8 cellular contexts compared by ENCODE assay signal in the genomic region with DNA sequence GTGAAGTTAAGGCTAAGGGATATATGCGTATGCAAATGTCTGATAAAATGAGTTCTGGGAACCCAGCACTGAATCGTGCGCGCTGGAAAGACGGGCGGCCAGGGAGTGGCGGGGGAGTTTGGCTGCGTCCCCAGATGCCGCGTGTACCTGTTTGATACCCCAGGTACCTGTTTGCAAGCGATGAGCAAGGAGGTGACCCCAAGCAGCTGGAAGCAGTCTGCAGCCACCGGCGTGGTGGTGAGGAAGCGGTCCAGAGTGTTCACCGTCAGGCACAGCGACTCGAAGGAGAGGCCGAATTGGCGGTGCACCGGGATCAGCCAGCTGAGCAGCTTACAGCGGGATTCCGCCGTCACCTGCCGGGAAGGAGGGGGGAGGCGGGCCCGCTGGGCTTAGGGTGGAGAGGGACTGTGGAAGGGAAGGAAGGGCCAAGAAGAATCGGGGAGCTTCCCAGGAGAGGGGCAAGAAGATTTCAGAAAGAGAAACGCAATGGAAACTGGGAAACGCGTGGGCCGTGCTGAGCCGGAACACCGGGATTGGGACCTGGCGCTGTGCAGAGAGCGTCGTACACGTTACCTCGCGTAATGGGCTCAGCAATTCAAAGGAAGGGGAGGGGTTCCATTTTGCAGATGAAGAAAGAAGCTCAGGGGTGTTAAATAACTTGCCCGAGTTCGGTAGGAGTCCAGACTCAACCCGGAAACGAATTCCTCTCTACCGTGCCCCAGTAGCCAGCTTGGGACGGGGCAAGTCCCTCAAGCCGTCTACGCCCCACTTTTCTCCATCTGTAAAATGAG. TPM values are rescaled to one million over a fixed set of nuclear protein-coding genes. Genes with fewer than 3 reads are reported as not detected.
DNase-seq lines count a peak whose midpoint lies in the region; ATAC-seq and TF ChIP-seq lines count a peak whose summit lies in the region.

No MANE protein-coding gene starts in this region.

- BruUV-seq in Calu3 (replicated peaks; lab: Mats Ljungman, UMichigan): TSS peak; percentile 76

- peak; percentile 9 for ATAC-seq in aorta (ENCODE audit: low FRiP score)

- TF ChIP-seq CTCF in Calu3 (IDR thresholded peaks at IDR 0.05; ENCODE audit: unreplicated experiment): no peak

- H3K9ac ChIP-seq in mucosa of rectum (ENCODE audit: low read depth in 1 of 2, low read length in 2 of 2): peak overlapping the region in 1 of 2 donors; percentile 46

- H3K4me1 ChIP-seq in HAP-1: peaks cover 18% of the 10 kb centered on the region
- peaks cover 11% of the 10 kb centered on the region for H3K4me1 ChIP-seq in ectodermal cell (ENCODE audit: control insufficient read depth, insufficient read depth, low read length)
- H3K4me1 ChIP-seq in mucosa of rectum (ENCODE audit: control insufficient read depth in 2 of 2, insufficient read depth in 2 of 2, low read length in 2 of 2): peaks cover 30 to 43% of the 10 kb centered on the region in 2 donors
- no peaks in the 10 kb centered on the region for H3K4me1 ChIP-seq in aorta (ENCODE audit: control insufficient read depth in 1 of 2, insufficient read depth in 2 of 2, low read length in 2 of 2)

- H3K9me3 ChIP-seq in HAP-1 (no peaks in the 10 kb centered on the region), ectodermal cell (ENCODE audit: control insufficient read depth, low read length) (no peaks in the 10 kb centered on the region), mucosa of rectum (ENCODE audit: control insufficient read depth in 2 of 2, low read length in 2 of 2) (no peaks in the 10 kb centered on the region), aorta (ENCODE audit: control insufficient read depth, low read length) (no peaks in the 10 kb centered on the region)

- in situ Hi-C loops in HAP-1 (cut with MboI; ENCODE audit: low sequenced_read_pairs): no loop called here

- WGBS in ectodermal cell, 2 experiments: 1% methylated on average over 47 of the region's 47 CpGs
- 1% methylated on average over 47 of the region's 47 CpGs for WGBS in aorta, 2 donors

- H3K27ac ChIP-seq in ectodermal cell (ENCODE audit: insufficient read depth, low read depth, low read length, poor library complexity, severe bottlenecking): no peak overlapping the region
- H3K27ac ChIP-seq in mucosa of rectum (ENCODE audit: low read depth in 2 of 2, low read length in 2 of 2): no peak overlapping the region
- no peak overlapping the region for H3K27ac ChIP-seq in aorta (ENCODE audit: low read depth in 1 of 2, low read length in 2 of 2)

- H3K36me3 ChIP-seq in HAP-1 (replicated peaks) (peaks cover 8% of the 10 kb centered on the region; the same call in 1 of the 2 replicates), ectodermal cell (ENCODE audit: control insufficient read depth, insufficient read depth, low read length) (no peaks in the 10 kb centered on the region), mucosa of rectum (ENCODE audit: control insufficient read depth in 2 of 2, insufficient read depth in 2 of 2, low read length in 2 of 2) (no peaks in the 10 kb centered on the region), aorta (ENCODE audit: control insufficient read depth in 1 of 2, insufficient read depth in 2 of 2, low read length in 1 of 2) (no peaks in the 10 kb centered on the region)

- DNase-seq in Calu3 (peak; percentile 68), HAP-1 (ENCODE audit: low spot score in 2 of 2) (peak; percentile 69 to 73), RPMI7951 (ENCODE audit: low read depth) (peak; percentile 15), aorta (peak; percentile 52 to 75), 8988T (no peak), DMS153 treated with DMSO at 0.1 percent for 48 hours (lab: John Stamatoyannopoulos, UW; ENCODE audit: unreplicated experiment) (no peak)

- intact Hi-C loops in Calu3 (cut with micrococcal nuclease; ENCODE audit: unreplicated experiment): loop anchor here (5.0 kb wide), 3 partner anchors 45 to 75 kb away; a partner anchor contains a TSS
- intact Hi-C loops in aorta (cut with DNase I): no loop called here

- H3K4me1 Mint-ChIP-seq in Calu3 (ENCODE audit: low read depth, unreplicated experiment): peaks cover 18% of the 10 kb centered on the region

- CTCF ChIA-PET in Calu3 (lab: Charles Lee): interaction anchor here (0.5 to 1.9 kb wide), 6 partner anchors 9 to 618 kb away, joined by 3 to 6 read pairs (median 4); no protein-coding TSS in a partner anchor

- H3K4me3 ChIP-seq in HAP-1 (peak overlapping the region; percentile 65), ectodermal cell (ENCODE audit: insufficient read depth, low read depth, low read length) (peak overlapping the region; percentile 52), mucosa of rectum (ENCODE audit: low read length in 2 of 2) (peak overlapping the region; percentile 66 to 78), aorta (ENCODE audit: low read length in 2 of 2) (peak overlapping the region; percentile 23 to 28)

- peaks cover 56% of the 10 kb centered on the region for H3K36me3 Mint-ChIP-seq in Calu3 (ENCODE audit: insufficient read depth, unreplicated experiment)

- H3K27me3 Mint-ChIP-seq in Calu3 (ENCODE audit: unreplicated experiment): no peaks in the 10 kb centered on the region

- H3K4me3 Mint-ChIP-seq in Calu3 (ENCODE audit: low read depth, unreplicated experiment): peak overlapping the region; percentile 93

- H3K27me3 ChIP-seq in HAP-1 (ENCODE audit: low read depth) (no peaks in the 10 kb centered on the region), ectodermal cell (ENCODE audit: control insufficient read depth, insufficient read depth, low read length, poor library complexity, severe bottlenecking) (peaks cover 99% of the 10 kb centered on the region), mucosa of rectum (ENCODE audit: control insufficient read depth in 2 of 2, insufficient read depth in 2 of 2, low read length in 2 of 2) (peaks cover 48 to 64% of the 10 kb centered on the region in 2 donors), aorta (ENCODE audit: control insufficient read depth in 1 of 2, insufficient read depth in 2 of 2, low read length in 1 of 2) (no peaks in the 10 kb centered on the region)

- H3K27ac Mint-ChIP-seq in Calu3 (ENCODE audit: unreplicated experiment): peak overlapping the region; percentile 88

- H3K9me3 Mint-ChIP-seq in Calu3 (ENCODE audit: low read depth, unreplicated experiment): no peaks in the 10 kb centered on the region

RNA-seq across cellular contexts. Expression of a gene that starts 1.0 kb away (rescaled TPM):
- total RNA-seq in Calu3 (2022) (10.1 and 12.5 TPM in 2 replicates), aorta (1 to 10 TPM in 1 of 2 donors, under 1 TPM in 1; 0.54 to 1.3 TPM)
- 1.2 and 2.6 TPM in 2 replicates for total RNA-seq in RPMI7951 (2014; rRNA removed; shearing (Covaris generic))
- polyA plus RNA-seq in ectodermal cell (2013, experiment 1 of 4): not detected
- polyA plus RNA-seq in ectodermal cell (2013, experiment 2 of 4): 0.39 TPM
- polyA plus RNA-seq in ectodermal cell (2013, experiment 3 of 4): 0.27 TPM
- polyA plus RNA-seq in ectodermal cell (2013, experiment 4 of 4): 0.41 TPM
- 10 to 100 TPM in 1 of 2 donors, under 1 TPM in 1; 0.88 to 10.1 TPM for polyA plus RNA-seq in aorta

RNA-seq across cellular contexts. Expression of a gene that starts 5.3 kb away (rescaled TPM):
- total RNA-seq in Calu3 (2022) (4.4 and 4.9 TPM in 2 replicates), aorta (under 1 TPM in 1 of 2 donors, not detected in 1; 0.26 TPM)
- under 0.01 and 0.20 TPM in 2 replicates for total RNA-seq in RPMI7951 (2014; rRNA removed; shearing (Covaris generic))
- polyA plus RNA-seq in ectodermal cell (2013, experiment 1 of 4): not detected
- polyA plus RNA-seq in ectodermal cell (2013, experiment 2 of 4): 0.09 TPM
- not detected for polyA plus RNA-seq in ectodermal cell (2013, experiment 3 of 4)
- polyA plus RNA-seq in ectodermal cell (2013, experiment 4 of 4): not detected
- not detected for polyA plus RNA-seq in aorta

RNA-seq across cellular contexts. Expression of a gene that starts 59.4 kb away (rescaled TPM):
- not detected in 2 replicates for total RNA-seq in Calu3 (2022)
- total RNA-seq in RPMI7951 (2014; rRNA removed; shearing (Covaris generic)): not detected in 2 replicates
- 0.15 TPM for polyA plus RNA-seq in ectodermal cell (2013, experiment 1 of 4)
- polyA plus RNA-seq in ectodermal cell (2013, experiment 2 of 4): not detected
- polyA plus RNA-seq in ectodermal cell (2013, experiment 3 of 4): 0.11 TPM
- polyA plus RNA-seq in ectodermal cell (2013, experiment 4 of 4): 0.08 TPM
- not detected for total RNA-seq in aorta
- not detected for polyA plus RNA-seq in aorta

Comparison
In these comparisons a context has a peak if more than half of its experiments do, and no peak if none do; other contexts are left out.
1. DNase-seq: peak in Calu3 (single experiment), HAP-1 (2 of 2), RPMI7951 (single experiment) and aorta (2 of 2); none in 8988T (single experiment) and DMS153 treated with DMSO at 0.1 percent for 48 hours (single experiment).
2. Peak in every context shown above with its lines, with median percentiles within 50 percentile points of each other: H3K4me3 ChIP-seq.